16 cellular contexts compared by ENCODE assay signal in genomic region chr13:50783940-50784339, GRCh38.
"Had no signal": no experiment of that assay in that cellular context is flagged by ENCODE, and none has a peak within 500 bp of the region (broad histone marks: within the 10 kb centered on the region; RNA-seq: fewer than 3 reads in every experiment).

No MANE protein-coding gene starts in this region.

- H3K9me3 ChIP-seq: lower lobe of right lung, spleen, stomach, testis had no signal

- H3K27me3 ChIP-seq: spleen, testis had no signal

- H3K9me3 Mint-ChIP-seq: activated CD4-positive, alpha-beta T cell treated with anti-CD3 and anti-CD28 coated beads, Interleukin-2, amount 10 ng/mL, durations not matched to agents 24 days and 14 days; activated naive CD4-positive, alpha-beta T cell treated with anti-CD3 and anti-CD28 coated beads, Interleukin-2, amount 50 U/mL, for 72 hours; mesothelial cell of epicardium had no signal

- H3K4me3 Mint-ChIP-seq: activated CD4-positive, alpha-beta T cell treated with anti-CD3 and anti-CD28 coated beads, Interleukin-2, amount 10 ng/mL, durations not matched to agents 24 days and 14 days; activated CD8-positive, alpha-beta T cell treated with anti-CD3 and anti-CD28 coated beads, Interleukin-2, amount 10 ng/mL, durations not matched to agents 7 days and 5 days; mesothelial cell of epicardium; neural crest cell had no signal

- H3K36me3 Mint-ChIP-seq: activated naive CD4-positive, alpha-beta T cell treated with anti-CD3 and anti-CD28 coated beads, Interleukin-2, amount 50 U/mL, for 72 hours; mesothelial cell of epicardium had no signal

- H3K36me3 ChIP-seq: lower lobe of right lung, spleen, stomach had no signal

- H3K4me1 Mint-ChIP-seq: activated CD4-positive, alpha-beta T cell treated with anti-CD3 and anti-CD28 coated beads, Interleukin-2, amount 10 ng/mL, durations not matched to agents 24 days and 14 days had no signal

- H3K4me3 ChIP-seq: lower lobe of right lung, spleen, stomach, testis had no signal

- DNase-seq: activated CD4-positive, alpha-beta T cell treated with anti-CD3 and anti-CD28 coated beads, Interleukin-2, amount 10 ng/mL, durations not matched to agents 24 days and 14 days; activated CD4-positive, CD25-positive, alpha-beta regulatory T cell; activated CD8-positive, alpha-beta memory T cell treated with anti-CD3 and anti-CD28 coated beads, Interleukin-2, amount 50 U/mL, for 4 hours; activated CD8-positive, alpha-beta T cell treated with anti-CD3 and anti-CD28 coated beads, Interleukin-2, amount 10 ng/mL, durations not matched to agents 7 days and 5 days; activated effector memory CD4-positive, alpha-beta T cell treated with anti-CD3 and anti-CD28 coated beads, Interleukin-2, amount 50 U/mL, for 16 hours; activated T-cell treated with anti-CD3 and anti-CD28 coated beads, Interleukin-2, amount 50 U/mL, for 48 hours; left colon; lower lobe of right lung; spleen; stomach; T1000; testis had no signal

- ATAC-seq: activated CD8-positive, alpha-beta T cell treated with anti-CD3 and anti-CD28 coated beads, Interleukin-2, amount 10 ng/mL, durations not matched to agents 7 days and 5 days; activated naive CD4-positive, alpha-beta T cell treated with anti-CD3 and anti-CD28 coated beads, Interleukin-2, amount 50 U/mL, for 72 hours; sciatic nerve had no signal

- H3K4me1 ChIP-seq: lower lobe of right lung, spleen, stomach, testis had no signal

- H3K27ac Mint-ChIP-seq: activated CD4-positive, alpha-beta T cell treated with anti-CD3 and anti-CD28 coated beads, Interleukin-2, amount 10 ng/mL, durations not matched to agents 24 days and 14 days; activated CD8-positive, alpha-beta T cell treated with anti-CD3 and anti-CD28 coated beads, Interleukin-2, amount 10 ng/mL, durations not matched to agents 7 days and 5 days; activated naive CD4-positive, alpha-beta T cell treated with anti-CD3 and anti-CD28 coated beads, Interleukin-2, amount 50 U/mL, for 72 hours; mesothelial cell of epicardium had no signal
